In the genomic region with DNA sequence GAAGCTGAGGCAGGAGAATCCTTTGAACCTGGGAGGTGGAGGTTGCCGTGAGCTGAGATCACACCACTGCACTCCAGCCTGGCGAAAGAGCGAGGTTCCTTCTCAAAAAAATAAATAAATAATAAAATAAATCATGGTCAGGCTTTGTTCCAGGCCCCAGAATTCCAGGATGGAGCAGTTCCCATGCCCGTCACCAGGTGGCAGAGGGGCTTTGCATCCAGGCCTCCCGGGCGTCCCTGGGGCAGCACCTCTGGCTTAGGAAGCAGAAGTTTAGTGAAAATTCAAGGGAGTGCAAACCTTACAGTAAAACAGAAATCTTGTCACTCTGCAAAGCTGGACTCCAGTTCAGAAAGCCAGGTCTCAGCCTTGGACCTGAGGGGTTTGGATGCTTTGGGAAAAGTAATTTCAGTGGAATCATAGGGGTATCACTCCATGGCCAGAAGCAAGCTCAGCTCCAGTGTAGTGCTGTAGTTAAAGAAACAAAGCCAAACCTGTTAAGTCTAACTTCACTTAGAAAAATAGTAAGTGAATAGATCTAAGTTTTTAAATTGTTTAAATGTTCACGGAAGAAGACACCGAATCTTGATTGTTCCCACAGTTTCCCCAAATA, we compare ENCODE assay signal across 8 cellular contexts.
DNase-seq lines count a peak whose midpoint lies in the region; TF ChIP-seq lines count a peak whose summit lies in the region.

No MANE protein-coding gene starts in this region.

- no peak overlapping the region for H3K27ac ChIP-seq in left ventricle myocardium inferior (replicated peaks)

- intact Hi-C loops in left ventricle myocardium inferior (cut with micrococcal nuclease) = loop anchor here (5.0 kb wide), 1 partner anchor 419 kb away; no protein-coding TSS in a partner anchor

- H3K27me3 ChIP-seq in left ventricle myocardium inferior (ENCODE audit: low read depth) = peaks cover 6% of the 10 kb centered on the region

- no peak overlapping the region for H3K4me3 ChIP-seq in left ventricle myocardium inferior

- peak; percentile 78 for TF ChIP-seq CTCF in left ventricle myocardium inferior (IDR thresholded peaks at IDR 0.05; ENCODE audit: borderline replicate concordance)

- no peaks in the 10 kb centered on the region for H3K9me3 ChIP-seq in left ventricle myocardium inferior (replicated peaks)

- DNase-seq in NCI-H2227 (lab: John Stamatoyannopoulos, UW; ENCODE audit: unreplicated experiment) (peak; percentile 37), NCI-H2227 treated with DMSO at 0.1 percent for 48 hours (lab: John Stamatoyannopoulos, UW) (no peak), RPMI7951 (ENCODE audit: low read depth) (peak; percentile 60), left ventricle myocardium inferior (peak; percentile 34), stromal cell of bone marrow (ENCODE audit: low read depth) (peak; percentile 23), germinal center (ENCODE audit: low spot score) (no peak), middle frontal gyrus (ENCODE audit: extremely low spot score, low spot score) (no peak)
- no peak for DNase-seq in activated CD8-positive, alpha-beta memory T cell treated with anti-CD3 and anti-CD28 coated beads for 24 hours

- no peaks in the 10 kb centered on the region for H3K36me3 ChIP-seq in left ventricle myocardium inferior

- no peaks in the 10 kb centered on the region for H3K4me1 ChIP-seq in left ventricle myocardium inferior

Comparison
In these comparisons a context has a peak if more than half of its experiments do, and no peak if none do; other contexts are left out.
1. DNase-seq: peak in NCI-H2227 (single experiment), RPMI7951 (single experiment), left ventricle myocardium inferior (single experiment) and stromal cell of bone marrow (single experiment); none in NCI-H2227 treated with DMSO at 0.1 percent for 48 hours (single experiment), germinal center (single experiment), activated CD8-positive, alpha-beta memory T cell treated with anti-CD3 and anti-CD28 coated beads for 24 hours (single experiment) and middle frontal gyrus (single experiment).